Comparison of ENCODE assay signal across 19 cellular contexts in genomic region chr10:48494611-48495010, GRCh38.
DNase-seq lines count a peak whose midpoint lies in the region; ATAC-seq and TF ChIP-seq lines count a peak whose summit lies in the region.
"Had no signal": no experiment of that assay in that cellular context is flagged by ENCODE, and none has a peak within 500 bp of the region (broad histone marks: within the 10 kb centered on the region; RNA-seq: fewer than 3 reads in every experiment).

No MANE protein-coding gene starts in this region.

- H3K4me3 ChIP-seq in HEK293 (ENCODE audit: low read depth, low read length) = no peak overlapping the region
- H3K4me3 ChIP-seq: GM23338, MG63 had no signal

- no peak overlapping the region for H3K4me3 Mint-ChIP-seq in activated CD4-positive, alpha-beta T cell treated with anti-CD3 and anti-CD28 coated beads, Interleukin-2, amount 10 ng/mL, durations not matched to agents 7 days and 5 days
- H3K4me3 Mint-ChIP-seq: GM23338 had no signal

- DNase-seq in activated CD4-positive, alpha-beta T cell treated with anti-CD3 and anti-CD28 coated beads, Interleukin-2, amount 10 ng/mL, durations not matched to agents 7 days and 5 days = no peak
- no peak for DNase-seq in activated CD4-positive, alpha-beta T cell treated with anti-CD3 and anti-CD28 coated beads, Interleukin-2, amount 50 U/mL, for 48 hours
- DNase-seq in activated CD8-positive, alpha-beta memory T cell treated with anti-CD3 and anti-CD28 coated beads, Interleukin-2, amount 50 U/mL, for 48 hours = peak; percentile 33
- DNase-seq in mesenteric fat pad (ENCODE audit: low spot score) (peak; percentile 39), left lobe of liver (ENCODE audit: low spot score) (no peak)
- no peak for DNase-seq in stimulated activated CD4-positive, alpha-beta T cell treated with anti-CD3 and anti-CD28 coated beads, Interleukin-4, amount 100 ng/mL, for 24 hours
- DNase-seq: Caco-2, GDM1, KG1, MG63, NCI-H1105, NCI-H187, NCI-H446, NCI-H748 treated with DMSO at 0.1 percent for 48 hours had no signal

- no peaks in the 10 kb centered on the region for H3K9me3 Mint-ChIP-seq in activated CD4-positive, alpha-beta T cell treated with anti-CD3 and anti-CD28 coated beads, Interleukin-2, amount 10 ng/mL, durations not matched to agents 7 days and 5 days
- H3K9me3 Mint-ChIP-seq: GM23338 had no signal

- no peaks in the 10 kb centered on the region for H3K27me3 Mint-ChIP-seq in activated CD4-positive, alpha-beta T cell treated with anti-CD3 and anti-CD28 coated beads, Interleukin-2, amount 10 ng/mL, durations not matched to agents 7 days and 5 days

- no peak for TF ChIP-seq CTCF in HEK293 (tag by site-specific recombination; IDR thresholded peaks at IDR 0.05)

- H3K36me3 Mint-ChIP-seq in activated CD4-positive, alpha-beta T cell treated with anti-CD3 and anti-CD28 coated beads, Interleukin-2, amount 10 ng/mL, durations not matched to agents 7 days and 5 days (ENCODE audit: low read depth) = no peaks in the 10 kb centered on the region
- H3K36me3 Mint-ChIP-seq: CD14-positive monocyte had no signal

- H3K4me1 Mint-ChIP-seq in activated CD4-positive, alpha-beta T cell treated with anti-CD3 and anti-CD28 coated beads, Interleukin-2, amount 10 ng/mL, durations not matched to agents 7 days and 5 days = peaks cover 19% of the 10 kb centered on the region

- ATAC-seq in HG03135 (IDR thresholded peaks at IDR 0.05; ENCODE audit: unreplicated experiment) (no peak), left lobe of liver (no peak)
- ATAC-seq: GM23338, PC-3 had no signal

- H3K27ac Mint-ChIP-seq in activated CD4-positive, alpha-beta T cell treated with anti-CD3 and anti-CD28 coated beads, Interleukin-2, amount 10 ng/mL, durations not matched to agents 7 days and 5 days = peak overlapping the region; percentile 38
- H3K27ac Mint-ChIP-seq: CD14-positive monocyte, GM23338 had no signal

- no peaks in the 10 kb centered on the region for H3K36me3 ChIP-seq in HEK293 (ENCODE audit: control insufficient read depth in 2 of 2, insufficient read depth in 1 of 2, low read length in 2 of 2)
- H3K36me3 ChIP-seq: MG63 had no signal

- POLR2A ChIA-PET in activated CD4-positive, alpha-beta T cell treated with anti-CD3 and anti-CD28 coated beads, Interleukin-2, amount 10 ng/mL, durations not matched to agents 7 days and 5 days (lab: Charles Lee) = no interaction called here
- POLR2A ChIA-PET in HEK293 (lab: Yijun Ruan, JAX) = no interaction called here

- CTCF ChIA-PET in activated CD4-positive, alpha-beta T cell treated with anti-CD3 and anti-CD28 coated beads, Interleukin-2, amount 10 ng/mL, durations not matched to agents 7 days and 5 days (lab: Charles Lee) = no interaction called here
- CTCF ChIA-PET in HEK293 (lab: Yijun Ruan, JAX) = interaction anchor here (1.2 kb wide), 2 partner anchors 35 to 132 kb away, joined by 3 to 4 read pairs; no protein-coding TSS in a partner anchor

- H3K27ac ChIP-seq in HEK293 (ENCODE audit: extremely low read depth, low read depth, low read length) = no peak overlapping the region

- H3K4me1 ChIP-seq in HEK293 (ENCODE audit: control insufficient read depth, insufficient read depth, low read length) = no peaks in the 10 kb centered on the region

- H3K9me3 ChIP-seq in HEK293 (ENCODE audit: control insufficient read depth, insufficient read depth, low read depth, low read length) = no peaks in the 10 kb centered on the region
- H3K9me3 ChIP-seq: Caco-2, MG63 had no signal

TF ChIP-seq in HEK293, 187 proteins besides CTCF, POLR2A, EP300 and RAD21:
- TF ChIP-seq ZNF18 (tag by site-specific recombination; IDR thresholded peaks at IDR 0.05) (no peak), ZNF366 (tag by site-specific recombination; conservative IDR thresholded peaks at IDR 0.05) (0 out of 2 replicates have a peak, but pooled peaks have one; percentile 20)

Comparison
In these comparisons a context has a peak if more than half of its experiments do, and no peak if none do; other contexts are left out.
1. DNase-seq: peak in activated CD8-positive, alpha-beta memory T cell treated with anti-CD3 and anti-CD28 coated beads, Interleukin-2, amount 50 U/mL, for 48 hours (single experiment) and mesenteric fat pad (single experiment); none in activated CD4-positive, alpha-beta T cell treated with anti-CD3 and anti-CD28 coated beads, Interleukin-2, amount 10 ng/mL, durations not matched to agents 7 days and 5 days (single experiment), activated CD4-positive, alpha-beta T cell treated with anti-CD3 and anti-CD28 coated beads, Interleukin-2, amount 50 U/mL, for 48 hours (0 of 2), stimulated activated CD4-positive, alpha-beta T cell treated with anti-CD3 and anti-CD28 coated beads, Interleukin-4, amount 100 ng/mL, for 24 hours (single experiment) and left lobe of liver (single experiment).